ENCODE assay signal across 26 cellular contexts in genomic region chr5:86631165-86631564, GRCh38. TPM values are rescaled to one million over a fixed set of nuclear protein-coding genes. Genes with fewer than 3 reads are reported as not detected.
A peak's percentile ranks its signal among the peaks of the same experiment; 100 is the strongest.
DNase-seq lines count a peak whose midpoint lies in the region; ATAC-seq, FAIRE-seq and TF ChIP-seq lines count a peak whose summit lies in the region.
"Had no signal": no experiment of that assay in that cellular context is flagged by ENCODE, and none has a peak within 500 bp of the region (broad histone marks: within the 10 kb centered on the region; RNA-seq: fewer than 3 reads in every experiment).

No MANE protein-coding gene starts in this region.

- no peaks in the 10 kb centered on the region; the same call in none of the 2 replicates for H3K4me1 ChIP-seq in H9 (ENCODE audit: insufficient read depth, low read length)
- peaks cover 0 to 3% (median 0%) of the 10 kb centered on the region in 4 experiments; a peak in 1 of 7 replicates for H3K4me1 ChIP-seq in H1 (replicated peaks in 1 of 4; ENCODE audit: control insufficient read depth in 3 of 4, insufficient read depth in 4 of 4, low read length in 3 of 4)
- no peaks in the 10 kb centered on the region for H3K4me1 ChIP-seq in aorta (ENCODE audit: control insufficient read depth in 1 of 2, insufficient read depth in 2 of 2, low read length in 2 of 2)
- H3K4me1 ChIP-seq: BE2C, BLaER1 had no signal

- H3K9me3 Mint-ChIP-seq in H9 (no peaks in the 10 kb centered on the region), endothelial cell (ENCODE audit: unreplicated experiment) (no peaks in the 10 kb centered on the region)
- H3K9me3 Mint-ChIP-seq: CD8-positive, alpha-beta memory T cell had no signal

- no peaks in the 10 kb centered on the region for H3K27me3 ChIP-seq in H9 (ENCODE audit: insufficient read depth, low read length)
- no peaks in the 10 kb centered on the region for H3K27me3 ChIP-seq in H1 (replicated peaks in 1 of 4; ENCODE audit: control insufficient read depth in 3 of 4, extremely low read depth in 1 of 4, insufficient read depth in 3 of 4, low read length in 3 of 4)
- no peaks in the 10 kb centered on the region for H3K27me3 ChIP-seq in aorta (ENCODE audit: control insufficient read depth in 1 of 2, insufficient read depth in 2 of 2, low read length in 1 of 2)
- H3K27me3 ChIP-seq: BLaER1 had no signal

- H4K91ac ChIP-seq in H9 (ENCODE audit: insufficient read length, low read depth, low read length) (no peak overlapping the region), H1 (replicated peaks; ENCODE audit: insufficient read length, low read length) (no peak overlapping the region)

- H3K36me3 Mint-ChIP-seq in H9 (ENCODE audit: insufficient read depth in 1 of 3, low read depth in 3 of 3) = no peaks in the 10 kb centered on the region; a peak in 1 of 7 replicates
- H3K36me3 Mint-ChIP-seq in endothelial cell (ENCODE audit: low read depth, unreplicated experiment) = no peaks in the 10 kb centered on the region
- H3K36me3 Mint-ChIP-seq: CD14-positive monocyte; CD4-positive, alpha-beta memory T cell; CD4-positive, CD25-positive, alpha-beta regulatory T cell; CD8-positive, alpha-beta memory T cell had no signal

- H3K27ac ChIP-seq in H9 (ENCODE audit: insufficient read length, low read depth, low read length) (no peak overlapping the region), H1 (ENCODE audit: low read depth, low read length) (no peak overlapping the region), aorta (ENCODE audit: low read depth in 1 of 2, low read length in 2 of 2) (no peak overlapping the region)
- H3K27ac ChIP-seq: BLaER1 had no signal

- CTCF ChIA-PET in H1 (lab: Charles Lee; ENCODE audit: partially characterized antibody) = interaction anchor here (0.7 to 2.3 kb wide), 3 partner anchors 14 to 493 kb away, joined by 3 to 5 read pairs (median 3); no protein-coding TSS in a partner anchor

- H3K27me3 Mint-ChIP-seq in H9 (ENCODE audit: low read depth) (no peaks in the 10 kb centered on the region), endothelial cell (ENCODE audit: unreplicated experiment) (no peaks in the 10 kb centered on the region)

- no peak for TF ChIP-seq POLR2A in H1 (IDR thresholded peaks at IDR 0.05; ENCODE audit: control extremely low read depth in 1 of 2, low read depth in 2 of 2, low read length in 2 of 2)

- H2AFZ ChIP-seq in H9 (ENCODE audit: low read length) (no peak overlapping the region), H1 (ENCODE audit: low read length) (no peak overlapping the region)

- H3K14ac ChIP-seq in H9 (ENCODE audit: insufficient read depth, low read length) (no peak overlapping the region), H1 (ENCODE audit: insufficient read length) (no peak overlapping the region)

- H3K23ac ChIP-seq in H9 (ENCODE audit: insufficient read length, low read depth, low read length) (no peak overlapping the region), H1 (ENCODE audit: insufficient read length) (no peak overlapping the region)

- no peak overlapping the region for H2BK15ac ChIP-seq in H9 (ENCODE audit: low read depth, low read length)
- H2BK15ac ChIP-seq in H1 (ENCODE audit: low read length) = no peak overlapping the region

- no peak for FAIRE-seq in H1 (lab: Jason Lieb, UNC)
- FAIRE-seq: A204.1, GM12878, GM12892, GM18507 had no signal

- H3K36me3 ChIP-seq in H1 (ENCODE audit: control insufficient read depth in 2 of 4, insufficient read depth in 4 of 4, low read length in 3 of 4) (no peaks in the 10 kb centered on the region), aorta (ENCODE audit: control insufficient read depth in 1 of 2, insufficient read depth in 2 of 2, low read length in 1 of 2) (no peaks in the 10 kb centered on the region)
- H3K36me3 ChIP-seq: BE2C, BLaER1 had no signal

- no peak overlapping the region for H3T11ph ChIP-seq in H9 (ENCODE audit: low read length)

- no peak overlapping the region for H3K4me2 ChIP-seq in H9 (ENCODE audit: insufficient read depth, insufficient read length, low read length)
- no peak overlapping the region for H3K4me2 ChIP-seq in H1 (ENCODE audit: insufficient read depth in 1 of 2, low read depth in 2 of 2, low read length in 2 of 2)
- H3K4me2 ChIP-seq: BLaER1 had no signal

- no peak overlapping the region for H2BK12ac ChIP-seq in H9 (ENCODE audit: insufficient read length, low read depth, low read length)
- H2BK12ac ChIP-seq in H1 (ENCODE audit: low read depth, low read length) = no peak overlapping the region

- no peak for TF ChIP-seq EP300 in H1 (IDR thresholded peaks at IDR 0.05; ENCODE audit: borderline replicate concordance in 1 of 2, low read depth in 2 of 2, low read length in 2 of 2)

- no peak overlapping the region for H3K4ac ChIP-seq in H9 (ENCODE audit: low read depth, low read length)
- no peak overlapping the region for H3K4ac ChIP-seq in H1 (replicated peaks; ENCODE audit: insufficient read length, low read depth, low read length)

- H3K4me3 Mint-ChIP-seq in H9 (no peak overlapping the region), endothelial cell (ENCODE audit: unreplicated experiment) (no peak overlapping the region)
- H3K4me3 Mint-ChIP-seq: CD14-positive monocyte; CD4-positive, alpha-beta memory T cell; CD4-positive, CD25-positive, alpha-beta regulatory T cell; CD8-positive, alpha-beta memory T cell had no signal

- H2BK120ac ChIP-seq in H9 (ENCODE audit: low read depth, low read length, poor library complexity, severe bottlenecking) (no peak overlapping the region), H1 (replicated peaks; ENCODE audit: low read depth, low read length) (no peak overlapping the region)

- H3K79me2 ChIP-seq in H9 (ENCODE audit: insufficient read depth, low read length) = no peaks in the 10 kb centered on the region
- no peaks in the 10 kb centered on the region for H3K79me2 ChIP-seq in H1 (ENCODE audit: control insufficient read depth in 1 of 2, insufficient read depth in 2 of 2, low read length in 2 of 2)

- DNase-seq in H9 (no peak), H1 (ENCODE audit: low read depth in 1 of 2, low spot score in 2 of 2) (no peak), aorta (no peak), endothelial cell (ENCODE audit: low spot score) (no peak)
- DNase-seq: 8988T; ACHN; BE2C; C1 segment of cervical spinal cord; CD4-positive, alpha-beta memory T cell; CD4-positive, CD25-positive, alpha-beta regulatory T cell; CD8-positive, alpha-beta memory T cell; COR-L47; DMS 273 treated with DMSO at 0.1 percent for 48 hours; DMS153; DMS53; DMS79; DND-41; EL; GDM1 had no signal

- no peak overlapping the region for H2BK20ac ChIP-seq in H9 (ENCODE audit: low read depth, low read length, poor library complexity, severe bottlenecking)
- H2BK20ac ChIP-seq in H1 (ENCODE audit: low read length) = peak overlapping the region; percentile 62; the same call in 1 of the 2 replicates

- intact Hi-C loops in aorta (cut with DNase I) = no loop called here

- no peak for TF ChIP-seq CTCF in H9 (conservative IDR thresholded peaks at IDR 0.05)
- no peak for TF ChIP-seq CTCF in H1 (IDR thresholded peaks at IDR 0.05; ENCODE audit: control extremely low read depth in 1 of 3, insufficient read depth in 1 of 3, low read depth in 1 of 3, low read length in 3 of 3)
- TF ChIP-seq CTCF in endothelial cell (IDR thresholded peaks at IDR 0.05; ENCODE audit: unreplicated experiment) = no peak

- H2AK5ac ChIP-seq in H9 (ENCODE audit: insufficient read length, low read length) = no peak overlapping the region
- no peak overlapping the region for H2AK5ac ChIP-seq in H1 (ENCODE audit: low read depth, low read length)

- ATAC-seq in aorta (ENCODE audit: low FRiP score) = no peak
- no peak for ATAC-seq in GM19397 (IDR thresholded peaks at IDR 0.05; ENCODE audit: unreplicated experiment)
- ATAC-seq: GM12878 had no signal

- H3K56ac ChIP-seq in H9 (ENCODE audit: insufficient read length, low read depth, low read length) (no peak overlapping the region), H1 (replicated peaks; ENCODE audit: insufficient read length, low read depth, low read length) (no peak overlapping the region)

- TF ChIP-seq RAD21 in H1 (IDR thresholded peaks at IDR 0.05 in 1 of 2, conservative IDR thresholded peaks at IDR 0.05 in 1 of 2; ENCODE audit: low read depth in 2 of 2, low read length in 2 of 2) = no peak

- H3K18ac ChIP-seq in H9 (ENCODE audit: insufficient read length, low read depth, low read length) (no peak overlapping the region), H1 (ENCODE audit: extremely low read depth, low read length) (no peak overlapping the region)

- H3K9me3 ChIP-seq in H9 (ENCODE audit: control insufficient read depth, low read depth, low read length) = no peaks in the 10 kb centered on the region
- no peaks in the 10 kb centered on the region for H3K9me3 ChIP-seq in H1 (ENCODE audit: insufficient read depth in 2 of 2, low read depth in 1 of 2, low read length in 1 of 2)
- H3K9me3 ChIP-seq in aorta (ENCODE audit: control insufficient read depth, low read length) = no peaks in the 10 kb centered on the region
- H3K9me3 ChIP-seq: BE2C, BLaER1 had no signal

- H3K4me3 ChIP-seq in H1 (ENCODE audit: extremely low read depth in 1 of 4, insufficient read depth in 2 of 4, low read depth in 3 of 4, low read length in 4 of 4) = no peak overlapping the region
- no peak overlapping the region for H3K4me3 ChIP-seq in aorta (ENCODE audit: low read length in 2 of 2)
- H3K4me3 ChIP-seq: BLaER1, GM12878 had no signal

- H4K5ac ChIP-seq in H9 (ENCODE audit: insufficient read length, low read depth, low read length) (no peak overlapping the region), H1 (ENCODE audit: insufficient read length, low read depth, low read length) (no peak overlapping the region)

- H3K9ac ChIP-seq in H9 (ENCODE audit: extremely low read depth, insufficient read length, low read length) (no peak overlapping the region), H1 (replicated peaks in 1 of 4; ENCODE audit: extremely low read depth in 1 of 4, low read depth in 3 of 4, low read length in 3 of 4) (no peak overlapping the region)
- H3K9ac ChIP-seq: BLaER1 had no signal

- no peak overlapping the region for H4K8ac ChIP-seq in H9 (replicated peaks; ENCODE audit: insufficient read length, low read depth, low read length)
- H4K8ac ChIP-seq in H1 (ENCODE audit: extremely low read depth, insufficient read depth, low read length) = no peak overlapping the region

- H3K27ac Mint-ChIP-seq in H9 (peak overlapping the region in 2 of 3 experiments; percentile 15 to 67; a peak in 2 of 7 replicates), endothelial cell (ENCODE audit: unreplicated experiment) (no peak overlapping the region)
- H3K27ac Mint-ChIP-seq: CD4-positive, alpha-beta memory T cell; CD4-positive, CD25-positive, alpha-beta regulatory T cell; CD8-positive, alpha-beta memory T cell had no signal

- H3K79me1 ChIP-seq in H9 (ENCODE audit: insufficient read depth, low read depth, low read length, poor library complexity, severe bottlenecking) = no peaks in the 10 kb centered on the region
- no peaks in the 10 kb centered on the region for H3K79me1 ChIP-seq in H1 (ENCODE audit: low read depth, low read length)

- no CpG with 5 or more reads among the region's 2 CpGs for WGBS in H9 (ENCODE audit: extremely low coverage, insufficient read length, low lambda C conversion rate)
- WGBS in H1 (ENCODE audit: extremely low coverage in 1 of 2, insufficient coverage in 1 of 2, insufficient read length in 1 of 2, insufficient replicate concordance in 2 of 2, low coverage in 1 of 2, low lambda C conversion rate in 2 of 2, missing lambda C conversion rate in 1 of 2), 2 experiments = 89% methylated on average over 2 of the region's 2 CpGs; no CpG with 5 or more reads in 1 of the 2 experiments
- WGBS in aorta, 2 donors = 95 to 98% methylated on average over 2 of the region's 2 CpGs

- H3K23me2 ChIP-seq in H9 (ENCODE audit: insufficient read length, low read depth, low read length, poor library complexity, severe bottlenecking) (no peaks in the 10 kb centered on the region), H1 (ENCODE audit: low read depth, low read length) (no peaks in the 10 kb centered on the region)

- H4K20me1 ChIP-seq in H9 (ENCODE audit: control insufficient read depth, insufficient read depth, insufficient read length) (no peaks in the 10 kb centered on the region), H1 (replicated peaks in 1 of 2; ENCODE audit: control insufficient read depth in 1 of 2, insufficient read depth in 2 of 2, low read length in 2 of 2) (no peaks in the 10 kb centered on the region)
- H4K20me1 ChIP-seq: BLaER1 had no signal

- H2BK5ac ChIP-seq in H9 (ENCODE audit: insufficient read length, low read length) (no peak overlapping the region), H1 (ENCODE audit: low read depth, low read length) (no peak overlapping the region)

- POLR2A ChIA-PET in H1 (lab: Charles Lee; ENCODE audit: partially characterized antibody) = interaction anchor here (1.3 to 1.4 kb wide), 2 partner anchors 9 to 13 kb away, joined by 3 to 12 read pairs; partner anchors contain the start of gene COX7C

- peaks cover 22 to 39% of the 10 kb centered on the region in 2 experiments for H3K4me1 Mint-ChIP-seq in H9
- H3K4me1 Mint-ChIP-seq in endothelial cell (ENCODE audit: unreplicated experiment) = no peaks in the 10 kb centered on the region
- H3K4me1 Mint-ChIP-seq: CD14-positive monocyte; CD4-positive, alpha-beta memory T cell; CD4-positive, CD25-positive, alpha-beta regulatory T cell; CD8-positive, alpha-beta memory T cell had no signal

RNA-seq across cellular contexts. Expression of gene COX7C, which starts 13.4 kb away (rescaled TPM):
- 1,292 and 1,315 TPM in 2 replicates for total RNA-seq in H9 (2021)
- 1,035 and 1,059 TPM in 2 replicates for total RNA-seq in H1 (2021; fragmentation: NEBNext Ultra II Directional; extraction: Animal tissue kit (Norgen Biotek cat#: 25700))
- 837 and 1,207 TPM in 2 replicates for polyA plus RNA-seq in H1 (2011; rRNA removed)
- polyA plus RNA-seq in H1 (2011; cell fraction: cytosol; rRNA removed) = 1,169 TPM
- polyA plus RNA-seq in H1 (2011; cell fraction: nucleus; rRNA removed) = 263 TPM
- 2,003 to 2,565 TPM (median 2,368 TPM) in 4 replicates for polyA plus RNA-seq in H1 (2012, experiment 1 of 2)
- polyA plus RNA-seq in H1 (2012, experiment 2 of 2) = 13,884 TPM
- 2,670 TPM for polyA plus RNA-seq in H1 (2013, experiment 1 of 2)
- polyA plus RNA-seq in H1 (2013, experiment 2 of 2) = 2,657 TPM
- polyA minus RNA-seq in H1 (2011; rRNA and poly(A)+ RNA removed) = 314 and 370 TPM in 2 replicates
- polyA minus RNA-seq in H1 (2011; cell fraction: cytosol; rRNA and poly(A)+ RNA removed) = 148 TPM
- polyA minus RNA-seq in H1 (2011; cell fraction: nucleus; rRNA and poly(A)+ RNA removed) = 146 TPM
- 100 to 1,000 TPM; 330 to 336 TPM for total RNA-seq in aorta
- polyA plus RNA-seq in aorta = 1,000 to 10,000 TPM in 1 of 2 donors, 100 to 1,000 TPM in 1; 607 to 1,504 TPM
- 434 TPM for total RNA-seq in endothelial cell (ENCODE audit: unreplicated experiment)
